ENCODE assay signal across 28 cellular contexts in the genomic region with DNA sequence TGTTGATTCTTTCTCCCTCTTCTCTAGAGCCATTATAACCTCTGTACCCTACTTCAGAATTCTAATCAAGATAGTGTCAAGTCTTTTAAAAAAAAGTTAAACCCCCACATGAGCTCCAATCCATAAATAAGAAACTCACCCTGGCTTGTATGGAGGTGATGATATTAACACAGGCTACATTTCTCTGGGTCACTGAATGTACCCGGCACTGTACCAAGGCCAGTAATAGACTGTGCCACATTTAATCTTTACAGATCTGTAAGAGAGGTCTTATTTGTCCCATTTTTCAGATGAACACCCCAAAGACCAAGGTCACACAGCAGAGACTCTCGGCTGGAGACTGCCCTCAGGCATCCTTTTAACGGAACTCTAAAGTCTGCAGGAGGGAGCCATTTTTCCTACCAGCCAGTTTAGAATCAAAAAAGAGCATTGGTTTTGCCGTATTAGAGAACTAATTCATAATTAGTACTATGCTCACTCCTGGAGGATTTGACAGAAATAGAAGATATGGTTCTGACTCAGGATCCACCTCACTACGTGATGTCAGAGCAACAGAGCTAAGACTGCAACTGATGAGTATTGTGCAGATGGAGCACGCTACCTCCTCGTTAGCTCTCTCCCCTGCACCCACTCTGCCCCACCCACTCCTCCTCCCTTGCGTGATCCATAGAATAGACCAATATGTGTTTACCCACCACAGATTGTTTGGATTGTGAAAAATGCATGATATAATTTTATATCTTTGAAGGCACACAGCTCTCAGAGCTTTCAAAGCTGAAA.
DNase-seq lines count a peak whose midpoint lies in the region; ATAC-seq and TF ChIP-seq lines count a peak whose summit lies in the region.
"Had no signal": no experiment of that assay in that cellular context is flagged by ENCODE, and none has a peak within 500 bp of the region (broad histone marks: within the 10 kb centered on the region; RNA-seq: fewer than 3 reads in every experiment).

No MANE protein-coding gene starts in this region.

- WGBS in mammary epithelial cell (ENCODE audit: low coverage, missing lambda C conversion rate), result 81% methylated on average over 7 of the region's 8 CpGs

- DNase-seq in HFFc6, result no peak
- no peak for DNase-seq in mammary epithelial cell
- DNase-seq in stimulated activated effector memory CD8-positive, alpha-beta T cell treated with anti-CD3 and anti-CD28 coated beads, Interleukin-12 subunit alpha, Interleukin-12 subunit beta, amount 100 ng/mL, for 72 hours (ENCODE audit: low spot score in 2 of 2), result no peak
- DNase-seq in CD4-positive, alpha-beta memory T cell, result no peak
- DNase-seq: activated CD4-positive, alpha-beta T cell treated with anti-CD3 and anti-CD28 coated beads, Interleukin-2, amount 10 ng/mL, durations not matched to agents 7 days and 5 days; activated effector memory CD4-positive, alpha-beta T cell treated with Interleukin-2 at 50 U/mL for 16 hours; CD8-positive, alpha-beta memory T cell; DMS 273 treated with DMSO at 0.1 percent for 48 hours; EL; MV-4-11; naive B cell; NCI-H146; NCI-H446 treated with DMSO at 0.1 percent for 48 hours; NCI-H82; SW 1271; T-helper 9 cell had no signal

- H3K27me3 Mint-ChIP-seq in HFFc6 (ENCODE audit: insufficient read depth), result no peaks in the 10 kb centered on the region
- H3K27me3 Mint-ChIP-seq in CD4-positive, alpha-beta memory T cell, result no peaks in the 10 kb centered on the region
- H3K27me3 Mint-ChIP-seq: activated CD4-positive, alpha-beta T cell treated with anti-CD3 and anti-CD28 coated beads, Interleukin-2, amount 10 ng/mL, durations not matched to agents 7 days and 5 days; B cell; memory B cell; naive B cell; stimulated activated memory B cell treated with anti-CD40 and anti-IgM and Interleukin-4, amounts not matched to agents 10 μg/mL and 1 μg/mL and 100 μg/mL, for 72 hours had no signal

- no peaks in the 10 kb centered on the region for H3K79me2 ChIP-seq in mammary epithelial cell (ENCODE audit: insufficient read depth, low read length)

- peak overlapping the region; percentile 49 for H3K4me2 ChIP-seq in mammary epithelial cell (ENCODE audit: insufficient read depth, low read depth, low read length)

- H2AFZ ChIP-seq in mammary epithelial cell (ENCODE audit: low read depth, low read length), result peak overlapping the region; percentile 9

- H4K20me1 ChIP-seq in mammary epithelial cell (ENCODE audit: insufficient read depth, low read length), result no peaks in the 10 kb centered on the region

- no peak overlapping the region for H3K4me3 Mint-ChIP-seq in HFFc6
- no peak overlapping the region for H3K4me3 Mint-ChIP-seq in stimulated activated effector memory CD8-positive, alpha-beta T cell treated with anti-CD3 and anti-CD28 coated beads, Interleukin-12 subunit alpha, Interleukin-12 subunit beta, amount 100 ng/mL, for 72 hours
- H3K4me3 Mint-ChIP-seq in CD4-positive, alpha-beta memory T cell, result no peak overlapping the region
- H3K4me3 Mint-ChIP-seq: activated CD4-positive, alpha-beta T cell treated with anti-CD3 and anti-CD28 coated beads, Interleukin-2, amount 10 ng/mL, durations not matched to agents 7 days and 5 days; B cell; CD8-positive, alpha-beta memory T cell; memory B cell; naive B cell; stimulated activated memory B cell treated with anti-CD40 and anti-IgM and Interleukin-4, amounts not matched to agents 10 μg/mL and 1 μg/mL and 100 μg/mL, for 72 hours; WTC11 had no signal

- BruUV-seq in mammary epithelial cell (replicated peaks; lab: Mats Ljungman, UMichigan), result no TSS peak

- in situ Hi-C loops in mammary epithelial cell (cut with MboI; ENCODE audit: low sequenced_read_pairs in 2 of 2), result no loop called here

- H3K9me3 ChIP-seq in mammary epithelial cell (replicated peaks; ENCODE audit: insufficient read depth, low read length), result no peaks in the 10 kb centered on the region
- no peaks in the 10 kb centered on the region for H3K9me3 ChIP-seq in muscle layer of colon (ENCODE audit: low read length)
- no peaks in the 10 kb centered on the region for H3K9me3 ChIP-seq in CD4-positive, alpha-beta memory T cell (ENCODE audit: control insufficient read depth in 1 of 2, low read length in 2 of 2)
- H3K9me3 ChIP-seq: HAP-1, suprapubic skin had no signal

- H3K27me3 ChIP-seq in mammary epithelial cell (ENCODE audit: insufficient read depth, low read length), result no peaks in the 10 kb centered on the region
- no peaks in the 10 kb centered on the region for H3K27me3 ChIP-seq in muscle layer of colon (ENCODE audit: control insufficient read depth in 1 of 2, insufficient read depth in 2 of 2, low read length in 2 of 2)
- H3K27me3 ChIP-seq in CD4-positive, alpha-beta memory T cell (ENCODE audit: insufficient read depth, low read length), result no peaks in the 10 kb centered on the region
- H3K27me3 ChIP-seq: dorsolateral prefrontal cortex, suprapubic skin had no signal

- no peaks in the 10 kb centered on the region for H3K36me3 ChIP-seq in mammary epithelial cell (ENCODE audit: insufficient read depth, low read length)
- no peaks in the 10 kb centered on the region for H3K36me3 ChIP-seq in muscle layer of colon (ENCODE audit: insufficient read depth, low read length)
- no peaks in the 10 kb centered on the region for H3K36me3 ChIP-seq in CD4-positive, alpha-beta memory T cell (ENCODE audit: insufficient read depth, low read length)
- H3K36me3 ChIP-seq: HAP-1, suprapubic skin had no signal

- no peak for ATAC-seq in stimulated activated effector memory CD8-positive, alpha-beta T cell treated with anti-CD3 and anti-CD28 coated beads, Interleukin-12 subunit alpha, Interleukin-12 subunit beta, amount 100 ng/mL, for 72 hours
- ATAC-seq in GM18907 (IDR thresholded peaks at IDR 0.05; ENCODE audit: unreplicated experiment) (no peak), GM18861 (IDR thresholded peaks at IDR 0.05; ENCODE audit: unreplicated experiment) (no peak), GM19395 (IDR thresholded peaks at IDR 0.05; ENCODE audit: unreplicated experiment) (no peak)
- ATAC-seq: activated naive CD4-positive, alpha-beta T cell treated with anti-CD3 and anti-CD28 coated beads, Interleukin-2, amount 50 U/mL, for 72 hours; stimulated activated memory B cell treated with anti-CD40 and anti-IgM and Interleukin-4, amounts not matched to agents 10 μg/mL and 1 μg/mL and 100 μg/mL, for 72 hours; WTC11 had no signal

- H3K9ac ChIP-seq in mammary epithelial cell (ENCODE audit: insufficient read depth, low read length), result peak overlapping the region; percentile 60
- no peak overlapping the region for H3K9ac ChIP-seq in muscle layer of colon (ENCODE audit: low read length)

- CTCF ChIA-PET in mammary epithelial cell (lab: Charles Lee; ENCODE audit: low non-redundant PET), result interaction anchor here (0.6 kb wide), 2 partner anchors 56 to 162 kb away, joined by 3 read pairs; no protein-coding TSS in a partner anchor
- CTCF ChIA-PET in CD4-positive, alpha-beta memory T cell (lab: Charles Lee; ENCODE audit: partially characterized antibody), result no interaction called here

- H3K4me3 ChIP-seq in mammary epithelial cell (replicated peaks in 1 of 3; ENCODE audit: insufficient read depth in 1 of 3, low read depth in 2 of 3, low read length in 3 of 3), result no peak overlapping the region
- no peak overlapping the region for H3K4me3 ChIP-seq in muscle layer of colon (ENCODE audit: low read depth in 1 of 2, low read length in 2 of 2)
- no peak overlapping the region for H3K4me3 ChIP-seq in CD4-positive, alpha-beta memory T cell (ENCODE audit: low read length in 2 of 2)
- H3K4me3 ChIP-seq: dorsolateral prefrontal cortex, HAP-1, suprapubic skin had no signal

- H3K4me1 Mint-ChIP-seq in HFFc6 (ENCODE audit: low read depth), result peaks cover 44% of the 10 kb centered on the region
- H3K4me1 Mint-ChIP-seq in stimulated activated effector memory CD8-positive, alpha-beta T cell treated with anti-CD3 and anti-CD28 coated beads, Interleukin-12 subunit alpha, Interleukin-12 subunit beta, amount 100 ng/mL, for 72 hours, result no peaks in the 10 kb centered on the region
- H3K4me1 Mint-ChIP-seq in CD4-positive, alpha-beta memory T cell, result no peaks in the 10 kb centered on the region
- H3K4me1 Mint-ChIP-seq: activated CD4-positive, alpha-beta T cell treated with anti-CD3 and anti-CD28 coated beads, Interleukin-2, amount 10 ng/mL, durations not matched to agents 7 days and 5 days; B cell; CD8-positive, alpha-beta memory T cell; memory B cell; stimulated activated memory B cell treated with anti-CD40 and anti-IgM and Interleukin-4, amounts not matched to agents 10 μg/mL and 1 μg/mL and 100 μg/mL, for 72 hours had no signal

- H3K27ac ChIP-seq in mammary epithelial cell (ENCODE audit: insufficient read depth, low read depth, low read length) (peak overlapping the region; percentile 87), muscle layer of colon (ENCODE audit: low read depth, low read length) (peak overlapping the region; percentile 68)
- H3K27ac ChIP-seq in CD4-positive, alpha-beta memory T cell (ENCODE audit: low read depth, low read length), result no peak overlapping the region
- H3K27ac ChIP-seq: dorsolateral prefrontal cortex had no signal

- H3K4me1 ChIP-seq in mammary epithelial cell (ENCODE audit: insufficient read depth, low read length), result peaks cover 40% of the 10 kb centered on the region
- H3K4me1 ChIP-seq in muscle layer of colon (ENCODE audit: insufficient read depth, low read length), result peaks cover 76% of the 10 kb centered on the region
- no peaks in the 10 kb centered on the region for H3K4me1 ChIP-seq in CD4-positive, alpha-beta memory T cell (ENCODE audit: insufficient read depth, low read length)

- H3K27ac Mint-ChIP-seq in HFFc6, result peak overlapping the region; percentile 83
- peak overlapping the region; percentile 19 for H3K27ac Mint-ChIP-seq in stimulated activated effector memory CD8-positive, alpha-beta T cell treated with anti-CD3 and anti-CD28 coated beads, Interleukin-12 subunit alpha, Interleukin-12 subunit beta, amount 100 ng/mL, for 72 hours
- H3K27ac Mint-ChIP-seq in CD4-positive, alpha-beta memory T cell, result no peak overlapping the region
- H3K27ac Mint-ChIP-seq: activated CD4-positive, alpha-beta T cell treated with anti-CD3 and anti-CD28 coated beads, Interleukin-2, amount 10 ng/mL, durations not matched to agents 7 days and 5 days; B cell; CD8-positive, alpha-beta memory T cell; memory B cell; naive B cell; stimulated activated memory B cell treated with anti-CD40 and anti-IgM and Interleukin-4, amounts not matched to agents 10 μg/mL and 1 μg/mL and 100 μg/mL, for 72 hours; WTC11 had no signal

- POLR2A ChIA-PET in CD4-positive, alpha-beta memory T cell (lab: Charles Lee; ENCODE audit: partially characterized antibody), result no interaction called here

- TF ChIP-seq CTCF in HFFc6 (IDR thresholded peaks at IDR 0.05) (no peak), mammary epithelial cell (conservative IDR thresholded peaks at IDR 0.05 in 1 of 2, IDR thresholded peaks at IDR 0.05 in 1 of 2; ENCODE audit: extremely low read depth in 1 of 2, insufficient read depth in 1 of 2, low read depth in 1 of 2, low read length in 2 of 2) (no peak)

- no peaks in the 10 kb centered on the region for H3K36me3 Mint-ChIP-seq in HFFc6 (ENCODE audit: low read depth)
- H3K36me3 Mint-ChIP-seq in stimulated activated effector memory CD8-positive, alpha-beta T cell treated with anti-CD3 and anti-CD28 coated beads, Interleukin-12 subunit alpha, Interleukin-12 subunit beta, amount 100 ng/mL, for 72 hours, result no peaks in the 10 kb centered on the region
- H3K36me3 Mint-ChIP-seq in CD4-positive, alpha-beta memory T cell, result no peaks in the 10 kb centered on the region
- H3K36me3 Mint-ChIP-seq: activated naive CD4-positive, alpha-beta T cell treated with anti-CD3 and anti-CD28 coated beads, Interleukin-2, amount 50 U/mL, for 72 hours; CD8-positive, alpha-beta memory T cell; naive B cell; WTC11 had no signal

- no peaks in the 10 kb centered on the region for H3K9me3 Mint-ChIP-seq in HFFc6
- H3K9me3 Mint-ChIP-seq in stimulated activated effector memory CD8-positive, alpha-beta T cell treated with anti-CD3 and anti-CD28 coated beads, Interleukin-12 subunit alpha, Interleukin-12 subunit beta, amount 100 ng/mL, for 72 hours, result no peaks in the 10 kb centered on the region
- H3K9me3 Mint-ChIP-seq in CD4-positive, alpha-beta memory T cell, result no peaks in the 10 kb centered on the region
- H3K9me3 Mint-ChIP-seq: activated CD4-positive, alpha-beta T cell treated with anti-CD3 and anti-CD28 coated beads, Interleukin-2, amount 10 ng/mL, durations not matched to agents 7 days and 5 days; activated naive CD4-positive, alpha-beta T cell treated with anti-CD3 and anti-CD28 coated beads, Interleukin-2, amount 50 U/mL, for 72 hours; CD8-positive, alpha-beta memory T cell; memory B cell; naive B cell; stimulated activated memory B cell treated with anti-CD40 and anti-IgM and Interleukin-4, amounts not matched to agents 10 μg/mL and 1 μg/mL and 100 μg/mL, for 72 hours; WTC11 had no signal

- intact Hi-C loops in mammary epithelial cell (cut with micrococcal nuclease), result loop anchor here (2.0 to 10.0 kb wide), 3 partner anchors 75 to 813 kb away; a partner anchor contains a TSS
- intact Hi-C loops in CD4-positive, alpha-beta memory T cell (cut with micrococcal nuclease), result no loop called here

- dilution Hi-C loops in mammary epithelial cell (cut with HindIII; ENCODE audit: low sequenced_read_pairs), result no loop called here

Comparison
In these comparisons a context has a peak if more than half of its experiments do, and no peak if none do; other contexts are left out.
1. H3K27ac Mint-ChIP-seq: peak in HFFc6 (single experiment) and stimulated activated effector memory CD8-positive, alpha-beta T cell treated with anti-CD3 and anti-CD28 coated beads, Interleukin-12 subunit alpha, Interleukin-12 subunit beta, amount 100 ng/mL, for 72 hours (single experiment); none in CD4-positive, alpha-beta memory T cell (0 of 7).